Comparison of ENCODE assay signal across 2 cellular contexts in the genomic region with DNA sequence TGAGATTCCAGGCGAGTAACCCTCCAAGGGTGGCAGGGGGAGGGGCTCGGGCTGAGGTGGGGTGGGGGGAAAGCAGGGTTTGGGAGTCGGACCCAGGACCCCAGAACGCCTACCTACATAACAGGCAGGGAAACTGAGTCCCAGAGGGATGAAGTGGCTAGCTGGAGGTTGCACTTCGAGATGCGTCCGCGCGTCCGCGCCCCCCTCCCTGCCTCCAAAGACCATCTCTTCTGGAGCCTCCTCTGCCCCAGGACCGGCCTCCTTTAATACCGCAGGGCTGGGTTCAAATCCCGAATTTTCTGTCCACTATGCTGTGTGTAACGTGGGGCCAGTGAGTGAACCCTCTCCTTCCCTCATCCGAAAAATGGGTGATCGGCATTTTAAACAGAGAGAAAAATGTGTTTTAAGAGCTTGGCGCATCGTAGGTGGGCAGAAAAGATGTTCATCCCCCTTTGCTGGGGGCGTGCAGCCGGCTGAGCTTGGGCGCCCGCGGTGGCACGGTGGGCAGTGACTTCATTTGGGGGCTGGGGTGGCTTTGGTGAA.
TF ChIP-seq lines count a peak whose summit lies in the region.

No MANE protein-coding gene starts in this region.

TF ChIP-seq in IMR-90, 13 proteins besides CTCF, POLR2A, EP300 and RAD21:
- TF ChIP-seq MAZ (IDR thresholded peaks at IDR 0.05; ENCODE audit: borderline replicate concordance, low read depth, low read length): no peak
- no peak for TF ChIP-seq CHD1 (IDR thresholded peaks at IDR 0.05; ENCODE audit: low read depth, low read length)
- no peak for TF ChIP-seq FOS (IDR thresholded peaks at IDR 0.05; ENCODE audit: low read depth, low read length)
- no peak for TF ChIP-seq USF2 (IDR thresholded peaks at IDR 0.05; ENCODE audit: low read depth, low read length)
- TF ChIP-seq RFX5 (IDR thresholded peaks at IDR 0.05; ENCODE audit: low read depth, low read length): no peak
- no peak for TF ChIP-seq MXI1 (IDR thresholded peaks at IDR 0.05; ENCODE audit: borderline replicate concordance, low read depth, low read length)
- TF ChIP-seq BHLHE40 (IDR thresholded peaks at IDR 0.05; ENCODE audit: low read depth, low read length): no peak
- TF ChIP-seq NFE2L2 (IDR thresholded peaks at IDR 0.05; ENCODE audit: low read depth, low read length): no peak
- no peak for TF ChIP-seq RCOR1 (IDR thresholded peaks at IDR 0.05; ENCODE audit: insufficient replicate concordance, low read length)
- no peak for TF ChIP-seq CEBPB (IDR thresholded peaks at IDR 0.05; ENCODE audit: low read depth, low read length)

TF ChIP-seq in H1, 55 proteins besides CTCF, POLR2A, EP300 and RAD21:
- TF ChIP-seq USF2 (IDR thresholded peaks at IDR 0.05; ENCODE audit: low read length) (no peak), ASH2L (IDR thresholded peaks at IDR 0.05; ENCODE audit: low read length) (peak; percentile 49), ZNF274 (IDR thresholded peaks at IDR 0.05; ENCODE audit: borderline replicate concordance, extremely low read depth, low read length) (no peak), NANOG (IDR thresholded peaks at IDR 0.05; ENCODE audit: insufficient read depth, low read depth, low read length, poor library complexity, severe bottlenecking) (no peak), TEAD4 (IDR thresholded peaks at IDR 0.05; ENCODE audit: low read depth, low read length) (no peak), TBP (IDR thresholded peaks at IDR 0.05; ENCODE audit: low read depth, low read length) (no peak), KDM4A (IDR thresholded peaks at IDR 0.05; ENCODE audit: low read depth, low read length, severe bottlenecking) (peak; percentile 25)
TF ChIP-seq in H1: peak in this region for 2.
